7 cellular contexts compared by ENCODE assay signal in genomic region chr12:59780605-59781135, GRCh38.
DNase-seq lines count a peak whose midpoint lies in the region; ATAC-seq and TF ChIP-seq lines count a peak whose summit lies in the region.

No MANE protein-coding gene starts in this region.

- no peak for DNase-seq in GM13976 (ENCODE audit: low spot score)
- peak; percentile 19 for DNase-seq in NAMALWA (ENCODE audit: low spot score)
- peak; percentile 5 for DNase-seq in epithelial cell of prostate (ENCODE audit: low read depth, low spot score)
- DNase-seq in pons (ENCODE audit: low spot score): peak; percentile 85
- no peak for DNase-seq in dedifferentiated amniotic fluid mesenchymal stem cell (ENCODE audit: extremely low spot score)
- no peak for DNase-seq in stimulated activated CD4-positive, alpha-beta T cell treated with anti-CD3 and anti-CD28 coated beads, Interleukin-12 subunit alpha, Interleukin-12 subunit beta, amount 100 ng/mL, for 4 hours

- H3K27ac ChIP-seq in epithelial cell of prostate: no peak overlapping the region

- in situ Hi-C loops in GM13976 (cut with MboI; ENCODE audit: low sequenced_read_pairs, unreplicated experiment): no loop called here

- no peak for ATAC-seq in GM21526 (IDR thresholded peaks at IDR 0.05; ENCODE audit: low FRiP score, unreplicated experiment)

- peak; percentile 10 for TF ChIP-seq CTCF in GM13976 (IDR thresholded peaks at IDR 0.05; ENCODE audit: borderline replicate concordance, control extremely low read depth, extremely low read depth, insufficient read depth, missing control alignments)

Comparison
In these comparisons a context has a peak if more than half of its experiments do, and no peak if none do; other contexts are left out.
1. DNase-seq: peak in NAMALWA (single experiment), epithelial cell of prostate (single experiment) and pons (single experiment); none in GM13976 (single experiment), dedifferentiated amniotic fluid mesenchymal stem cell (single experiment) and stimulated activated CD4-positive, alpha-beta T cell treated with anti-CD3 and anti-CD28 coated beads, Interleukin-12 subunit alpha, Interleukin-12 subunit beta, amount 100 ng/mL, for 4 hours (single experiment).